ENCODE assay signal across 21 cellular contexts in the genomic region with DNA sequence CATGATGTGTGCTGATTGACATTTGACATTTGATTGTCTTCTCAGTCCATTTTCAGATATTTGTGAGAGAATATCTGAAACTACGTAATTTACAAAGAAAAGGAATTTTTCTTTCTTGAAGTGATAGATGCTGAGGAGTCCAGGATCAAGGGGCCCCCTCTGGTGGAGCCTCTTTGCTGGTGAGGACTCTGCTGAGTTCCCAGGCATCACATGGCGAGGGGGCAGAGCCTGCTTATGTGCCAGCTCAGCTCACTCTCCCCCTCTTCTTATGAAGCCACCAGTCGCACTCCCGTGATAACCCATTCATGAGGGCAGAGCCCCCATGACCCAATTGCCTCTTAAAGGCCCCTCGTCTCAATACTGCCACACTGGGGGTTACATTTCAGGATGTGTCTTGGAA.
"Had no signal": no experiment of that assay in that cellular context is flagged by ENCODE, and none has a peak within 500 bp of the region (broad histone marks: within the 10 kb centered on the region; RNA-seq: fewer than 3 reads in every experiment).

No MANE protein-coding gene starts in this region.

- H3K9me3 ChIP-seq: breast epithelium, gastrocnemius medialis, left ventricle myocardium inferior, mucosa of descending colon, right atrium auricular region, tibial artery had no signal

- H3K27me3 ChIP-seq: breast epithelium, gastrocnemius medialis, right atrium auricular region, tibial artery had no signal

- H3K27ac Mint-ChIP-seq: activated CD4-positive, alpha-beta T cell treated with anti-CD3 and anti-CD28 coated beads for 36 hours; activated CD8-positive, alpha-beta T cell treated with anti-CD3 and anti-CD28 coated beads for 36 hours; activated T-helper 17 cell treated with anti-CD3 and anti-CD28 coated beads, Interleukin-2, amount 50 U/mL, for 72 hours; dendritic cell treated with granulocyte-macrophage colony-stimulating factor and Interleukin-4, amounts not matched to agents 40 ng/mL and 50 ng/mL, for 4 days had no signal

- H3K27me3 Mint-ChIP-seq: activated CD4-positive, alpha-beta T cell treated with anti-CD3 and anti-CD28 coated beads for 36 hours; activated CD8-positive, alpha-beta T cell treated with anti-CD3 and anti-CD28 coated beads for 36 hours; activated T-helper 17 cell treated with anti-CD3 and anti-CD28 coated beads, Interleukin-2, amount 50 U/mL, for 72 hours; dendritic cell treated with granulocyte-macrophage colony-stimulating factor and Interleukin-4, amounts not matched to agents 40 ng/mL and 50 ng/mL, for 4 days; effector memory CD8-positive, alpha-beta T cell; naive B cell; progenitor cell of endocrine pancreas had no signal

- ATAC-seq: activated CD4-positive, alpha-beta T cell treated with anti-CD3 and anti-CD28 coated beads for 36 hours; activated CD8-positive, alpha-beta T cell treated with anti-CD3 and anti-CD28 coated beads for 36 hours; activated T-helper 17 cell treated with anti-CD3 and anti-CD28 coated beads, Interleukin-2, amount 50 U/mL, for 72 hours; effector memory CD8-positive, alpha-beta T cell; gastrocnemius medialis; mucosa of descending colon; stimulated activated naive CD8-positive, alpha-beta T cell treated with anti-CD3 and anti-CD28 coated beads, Interleukin-15, Interleukin-2, amounts not matched to agents 100 U/mL and 50 U/mL, for 24 hours had no signal

- H3K4me3 Mint-ChIP-seq: activated CD4-positive, alpha-beta T cell treated with anti-CD3 and anti-CD28 coated beads for 36 hours; activated CD8-positive, alpha-beta T cell treated with anti-CD3 and anti-CD28 coated beads for 36 hours; activated T-helper 17 cell treated with anti-CD3 and anti-CD28 coated beads, Interleukin-2, amount 50 U/mL, for 72 hours; dendritic cell treated with granulocyte-macrophage colony-stimulating factor and Interleukin-4, amounts not matched to agents 40 ng/mL and 50 ng/mL, for 4 days; effector memory CD8-positive, alpha-beta T cell; neural crest cell had no signal

- H3K4me3 ChIP-seq: breast epithelium, gastrocnemius medialis, left ventricle myocardium inferior, mucosa of descending colon, right atrium auricular region, tibial artery had no signal

- DNase-seq: activated CD4-positive, alpha-beta T cell treated with anti-CD3 and anti-CD28 coated beads for 36 hours; activated CD8-positive, alpha-beta T cell treated with anti-CD3 and anti-CD28 coated beads for 36 hours; activated naive CD4-positive, alpha-beta T cell treated with Interleukin-2 at 50 U/mL for 16 hours; activated T-cell treated with anti-CD3 and anti-CD28 coated beads, Interleukin-2, amount 50 U/mL, for 1 hour; effector memory CD8-positive, alpha-beta T cell; gastrocnemius medialis; kidney; left ventricle myocardium inferior; mucosa of descending colon; naive B cell; stimulated activated CD4-positive, alpha-beta T cell treated with anti-CD3 and anti-CD28 coated beads, Interleukin-2, amount 100 ng/mL, for 24 hours; stimulated activated naive CD8-positive, alpha-beta T cell treated with anti-CD3 and anti-CD28 coated beads, Interleukin-15, Interleukin-2, amounts not matched to agents 100 U/mL and 50 U/mL, for 24 hours; substantia nigra; tibial artery had no signal

- H3K4me1 ChIP-seq: breast epithelium had no signal

- H3K27ac ChIP-seq: breast epithelium, epithelial cell of prostate, left ventricle myocardium inferior, right atrium auricular region, tibial artery had no signal

- H3K36me3 ChIP-seq: breast epithelium, gastrocnemius medialis, left ventricle myocardium inferior, right atrium auricular region had no signal

- H3K9me3 Mint-ChIP-seq: activated CD8-positive, alpha-beta T cell treated with anti-CD3 and anti-CD28 coated beads for 36 hours; activated T-helper 17 cell treated with anti-CD3 and anti-CD28 coated beads, Interleukin-2, amount 50 U/mL, for 72 hours; dendritic cell treated with granulocyte-macrophage colony-stimulating factor and Interleukin-4, amounts not matched to agents 40 ng/mL and 50 ng/mL, for 4 days; effector memory CD8-positive, alpha-beta T cell; neural crest cell had no signal
